ENCODE assay signal across 1 cellular context in genomic region chr18:24315170-24315569, GRCh38.
TF ChIP-seq lines count a peak whose summit lies in the region.

No MANE protein-coding gene starts in this region.

TF ChIP-seq in HepG2, 621 proteins besides CTCF, POLR2A, EP300 and RAD21 (continued from another document):
- TF ChIP-seq, protein P1, sequence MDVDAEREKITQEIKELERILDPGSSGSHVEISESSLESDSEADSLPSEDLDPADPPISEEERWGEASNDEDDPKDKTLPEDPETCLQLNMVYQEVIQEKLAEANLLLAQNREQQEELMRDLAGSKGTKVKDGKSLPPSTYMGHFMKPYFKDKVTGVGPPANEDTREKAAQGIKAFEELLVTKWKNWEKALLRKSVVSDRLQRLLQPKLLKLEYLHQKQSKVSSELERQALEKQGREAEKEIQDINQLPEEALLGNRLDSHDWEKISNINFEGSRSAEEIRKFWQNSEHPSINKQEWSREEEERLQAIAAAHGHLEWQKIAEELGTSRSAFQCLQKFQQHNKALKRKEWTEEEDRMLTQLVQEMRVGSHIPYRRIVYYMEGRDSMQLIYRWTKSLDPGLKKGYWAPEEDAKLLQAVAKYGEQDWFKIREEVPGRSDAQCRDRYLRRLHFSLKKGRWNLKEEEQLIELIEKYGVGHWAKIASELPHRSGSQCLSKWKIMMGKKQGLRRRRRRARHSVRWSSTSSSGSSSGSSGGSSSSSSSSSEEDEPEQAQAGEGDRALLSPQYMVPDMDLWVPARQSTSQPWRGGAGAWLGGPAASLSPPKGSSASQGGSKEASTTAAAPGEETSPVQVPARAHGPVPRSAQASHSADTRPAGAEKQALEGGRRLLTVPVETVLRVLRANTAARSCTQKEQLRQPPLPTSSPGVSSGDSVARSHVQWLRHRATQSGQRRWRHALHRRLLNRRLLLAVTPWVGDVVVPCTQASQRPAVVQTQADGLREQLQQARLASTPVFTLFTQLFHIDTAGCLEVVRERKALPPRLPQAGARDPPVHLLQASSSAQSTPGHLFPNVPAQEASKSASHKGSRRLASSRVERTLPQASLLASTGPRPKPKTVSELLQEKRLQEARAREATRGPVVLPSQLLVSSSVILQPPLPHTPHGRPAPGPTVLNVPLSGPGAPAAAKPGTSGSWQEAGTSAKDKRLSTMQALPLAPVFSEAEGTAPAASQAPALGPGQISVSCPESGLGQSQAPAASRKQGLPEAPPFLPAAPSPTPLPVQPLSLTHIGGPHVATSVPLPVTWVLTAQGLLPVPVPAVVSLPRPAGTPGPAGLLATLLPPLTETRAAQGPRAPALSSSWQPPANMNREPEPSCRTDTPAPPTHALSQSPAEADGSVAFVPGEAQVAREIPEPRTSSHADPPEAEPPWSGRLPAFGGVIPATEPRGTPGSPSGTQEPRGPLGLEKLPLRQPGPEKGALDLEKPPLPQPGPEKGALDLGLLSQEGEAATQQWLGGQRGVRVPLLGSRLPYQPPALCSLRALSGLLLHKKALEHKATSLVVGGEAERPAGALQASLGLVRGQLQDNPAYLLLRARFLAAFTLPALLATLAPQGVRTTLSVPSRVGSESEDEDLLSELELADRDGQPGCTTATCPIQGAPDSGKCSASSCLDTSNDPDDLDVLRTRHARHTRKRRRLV (CRISPR knock-in tag; IDR thresholded peaks at IDR 0.05): no peak
- no peak for TF ChIP-seq KDM1A (CRISPR knock-in tag; IDR thresholded peaks at IDR 0.05)
- TF ChIP-seq BCL6 (CRISPR knock-in tag; IDR thresholded peaks at IDR 0.05): no peak
- no peak for TF ChIP-seq MAF1 (CRISPR knock-in tag; IDR thresholded peaks at IDR 0.05; ENCODE audit: borderline replicate concordance)
- TF ChIP-seq ZFY (CRISPR knock-in tag; IDR thresholded peaks at IDR 0.05): no peak
- no peak for TF ChIP-seq ETV6 (CRISPR knock-in tag; conservative IDR thresholded peaks at IDR 0.05)
- TF ChIP-seq NPAS2 (CRISPR knock-in tag; IDR thresholded peaks at IDR 0.05; ENCODE audit: borderline replicate concordance): no peak
- TF ChIP-seq ZSCAN20 (CRISPR knock-in tag; IDR thresholded peaks at IDR 0.05; ENCODE audit: borderline replicate concordance): no peak
- no peak for TF ChIP-seq REPIN1 (CRISPR knock-in tag; IDR thresholded peaks at IDR 0.05; ENCODE audit: borderline replicate concordance, low read depth)
- TF ChIP-seq ZNF468 (CRISPR knock-in tag; IDR thresholded peaks at IDR 0.05): no peak
